18 cellular contexts compared by ENCODE assay signal in genomic region chr11:27295928-27296327, GRCh38.
DNase-seq lines count a peak whose midpoint lies in the region; ATAC-seq, FAIRE-seq and TF ChIP-seq lines count a peak whose summit lies in the region.
"Had no signal": no experiment of that assay in that cellular context is flagged by ENCODE, and none has a peak within 500 bp of the region (broad histone marks: within the 10 kb centered on the region; RNA-seq: fewer than 3 reads in every experiment).

No MANE protein-coding gene starts in this region.

- no peak overlapping the region for H2BK120ac ChIP-seq in mesenchymal stem cell (ENCODE audit: low read depth, low read length)

- no peak overlapping the region for H3K18ac ChIP-seq in mesenchymal stem cell (ENCODE audit: low read depth in 1 of 2, low read length in 2 of 2)

- peaks cover 9% of the 10 kb centered on the region for H3F3A ChIP-seq in smooth muscle cell (ENCODE audit: low read depth)

- 100% methylated on average over 1 of the region's 1 CpG for WGBS in mesenchymal stem cell
- 84% methylated on average over 1 of the region's 1 CpG for WGBS in smooth muscle cell (ENCODE audit: low lambda C conversion rate)

- no peaks in the 10 kb centered on the region for H4K20me1 ChIP-seq in astrocyte (ENCODE audit: insufficient read depth, low read length)
- no peaks in the 10 kb centered on the region for H4K20me1 ChIP-seq in smooth muscle cell (ENCODE audit: low read depth)

- H3K4me2 ChIP-seq in astrocyte (ENCODE audit: low read length): no peak overlapping the region
- H3K4me2 ChIP-seq in mesenchymal stem cell (ENCODE audit: low read length, poor library complexity, severe bottlenecking): no peak overlapping the region
- no peak overlapping the region for H3K4me2 ChIP-seq in smooth muscle cell
- H3K4me2 ChIP-seq: KMS-11 had no signal

- no peak overlapping the region for H3K4ac ChIP-seq in mesenchymal stem cell (ENCODE audit: low read depth in 1 of 2, low read length in 2 of 2)

- H3K27ac Mint-ChIP-seq in astrocyte (ENCODE audit: unreplicated experiment): peak overlapping the region; percentile 75
- H3K27ac Mint-ChIP-seq in activated T-helper 17 cell treated with anti-CD3 and anti-CD28 coated beads, Interleukin-2, amount 50 U/mL, for 72 hours: no peak overlapping the region
- H3K27ac Mint-ChIP-seq: B cell; CD8-positive, alpha-beta T cell; IgD-negative memory B cell had no signal

- FAIRE-seq in astrocyte (lab: Jason Lieb, UNC): no peak

- no peak overlapping the region for H2AK5ac ChIP-seq in mesenchymal stem cell (ENCODE audit: low read length, severe bottlenecking)

- no peak overlapping the region for H3K4me3 ChIP-seq in astrocyte (ENCODE audit: insufficient read depth, low read depth, low read length)
- H3K4me3 ChIP-seq in mesenchymal stem cell (ENCODE audit: insufficient read depth in 1 of 2, low read depth in 1 of 2, low read length in 2 of 2): no peak overlapping the region
- no peak overlapping the region for H3K4me3 ChIP-seq in smooth muscle cell
- H3K4me3 ChIP-seq: Peyer's patch, SJCRH30 had no signal

- H3K9me3 Mint-ChIP-seq in astrocyte (ENCODE audit: unreplicated experiment): peaks cover 11% of the 10 kb centered on the region
- H3K9me3 Mint-ChIP-seq in activated T-helper 17 cell treated with anti-CD3 and anti-CD28 coated beads, Interleukin-2, amount 50 U/mL, for 72 hours: peaks cover 14% of the 10 kb centered on the region

- H3K14ac ChIP-seq in mesenchymal stem cell (ENCODE audit: low read length in 2 of 2): no peak overlapping the region

- no peak for ATAC-seq in SK-N-SH treated with all-trans-retinoic acid at 6 μM for 48 hours
- ATAC-seq in activated T-helper 17 cell treated with anti-CD3 and anti-CD28 coated beads, Interleukin-2, amount 50 U/mL, for 72 hours (replicated peaks): no peak
- ATAC-seq: CD8-positive, alpha-beta T cell had no signal

- no peak overlapping the region for H2BK5ac ChIP-seq in mesenchymal stem cell (ENCODE audit: low read depth, low read length, poor library complexity, severe bottlenecking)

- H3K27me3 ChIP-seq in astrocyte (ENCODE audit: insufficient read depth, low read length) (no peaks in the 10 kb centered on the region), mesenchymal stem cell (ENCODE audit: control insufficient read depth in 1 of 2, insufficient read depth in 1 of 2, low read length in 2 of 2) (no peaks in the 10 kb centered on the region), smooth muscle cell (ENCODE audit: low read depth) (no peaks in the 10 kb centered on the region)
- H3K27me3 ChIP-seq: Peyer's patch, SJCRH30 had no signal

- H3K4me1 ChIP-seq in astrocyte (ENCODE audit: insufficient read depth, low read length) (peaks cover 11% of the 10 kb centered on the region), mesenchymal stem cell (ENCODE audit: control insufficient read depth, insufficient read depth, low read depth, low read length) (peaks cover 2% of the 10 kb centered on the region), smooth muscle cell (ENCODE audit: low read depth) (peaks cover 10% of the 10 kb centered on the region)

- no peaks in the 10 kb centered on the region for H3K27me3 Mint-ChIP-seq in astrocyte (ENCODE audit: low read depth, unreplicated experiment)
- peaks cover 8% of the 10 kb centered on the region for H3K27me3 Mint-ChIP-seq in activated T-helper 17 cell treated with anti-CD3 and anti-CD28 coated beads, Interleukin-2, amount 50 U/mL, for 72 hours
- H3K27me3 Mint-ChIP-seq: IgD-negative memory B cell had no signal

- H3K9ac ChIP-seq in astrocyte (ENCODE audit: low read length) (no peak overlapping the region), mesenchymal stem cell (ENCODE audit: low read length) (peak overlapping the region; percentile 69), smooth muscle cell (ENCODE audit: low read depth) (no peak overlapping the region)
- H3K9ac ChIP-seq: KMS-11 had no signal

- H2AFZ ChIP-seq in astrocyte (ENCODE audit: low read depth, low read length) (no peak overlapping the region), mesenchymal stem cell (ENCODE audit: low read depth, low read length) (no peak overlapping the region), smooth muscle cell (ENCODE audit: low read depth) (no peak overlapping the region)

- H2BK12ac ChIP-seq in mesenchymal stem cell (ENCODE audit: low read length in 2 of 2): no peak overlapping the region

- H3K9me3 ChIP-seq in astrocyte (ENCODE audit: insufficient read depth, low read depth, low read length) (no peaks in the 10 kb centered on the region), mesenchymal stem cell (ENCODE audit: control insufficient read depth, low read length) (no peaks in the 10 kb centered on the region), smooth muscle cell (replicated peaks; ENCODE audit: low read depth) (no peaks in the 10 kb centered on the region)
- H3K9me3 ChIP-seq: Peyer's patch had no signal

- H3K27ac ChIP-seq in astrocyte (ENCODE audit: low read depth, low read length): no peak overlapping the region
- no peak overlapping the region for H3K27ac ChIP-seq in mesenchymal stem cell (ENCODE audit: low read length, poor library complexity, severe bottlenecking)
- peak overlapping the region; percentile 34 for H3K27ac ChIP-seq in smooth muscle cell (ENCODE audit: low read depth)
- H3K27ac ChIP-seq: 22Rv1, C4-2B, HL-60, KMS-11, Peyer's patch, SJCRH30 had no signal

- no peaks in the 10 kb centered on the region for H3K36me3 ChIP-seq in astrocyte (ENCODE audit: insufficient read depth, low read length)
- no peaks in the 10 kb centered on the region for H3K36me3 ChIP-seq in mesenchymal stem cell (ENCODE audit: control insufficient read depth in 1 of 2, insufficient read depth in 2 of 2, low read depth in 1 of 2, low read length in 2 of 2)
- H3K36me3 ChIP-seq in smooth muscle cell (ENCODE audit: low read depth): no peaks in the 10 kb centered on the region
- H3K36me3 ChIP-seq: Peyer's patch, SJCRH30 had no signal

- peaks cover 18% of the 10 kb centered on the region for H3K4me1 Mint-ChIP-seq in astrocyte (ENCODE audit: low read depth, unreplicated experiment)
- H3K4me1 Mint-ChIP-seq in activated T-helper 17 cell treated with anti-CD3 and anti-CD28 coated beads, Interleukin-2, amount 50 U/mL, for 72 hours: no peaks in the 10 kb centered on the region
- H3K4me1 Mint-ChIP-seq: B cell, IgD-negative memory B cell had no signal

- no peak for TF ChIP-seq CTCF in astrocyte (IDR thresholded peaks at IDR 0.05; ENCODE audit: insufficient read depth, low read depth, low read length)
- no peak for TF ChIP-seq CTCF in smooth muscle cell (IDR thresholded peaks at IDR 0.05; ENCODE audit: borderline replicate concordance, insufficient read depth, poor library complexity, severe bottlenecking)

- H4K8ac ChIP-seq in mesenchymal stem cell (ENCODE audit: low read length): no peak overlapping the region

- no peak overlapping the region for H3K23ac ChIP-seq in mesenchymal stem cell (ENCODE audit: low read length in 2 of 2)

- no peaks in the 10 kb centered on the region for H3K79me2 ChIP-seq in astrocyte (ENCODE audit: insufficient read depth, low read length)
- H3K79me2 ChIP-seq in smooth muscle cell (ENCODE audit: low read depth): no peaks in the 10 kb centered on the region

- no peaks in the 10 kb centered on the region for H3K79me1 ChIP-seq in mesenchymal stem cell (replicated peaks; ENCODE audit: low read length, poor library complexity, severe bottlenecking)

- no peak overlapping the region for H3K4me3 Mint-ChIP-seq in astrocyte (ENCODE audit: unreplicated experiment)
- H3K4me3 Mint-ChIP-seq in activated T-helper 17 cell treated with anti-CD3 and anti-CD28 coated beads, Interleukin-2, amount 50 U/mL, for 72 hours: no peak overlapping the region
- H3K4me3 Mint-ChIP-seq: B cell; CD8-positive, alpha-beta T cell; IgD-negative memory B cell had no signal

- DNase-seq in NCI-H345 treated with DMSO at 0.1 percent for 48 hours (lab: John Stamatoyannopoulos, UW; ENCODE audit: unreplicated experiment): peak; percentile 1
- no peak for DNase-seq in NCI-H345 (lab: John Stamatoyannopoulos, UW)
- no peak for DNase-seq in astrocyte (ENCODE audit: low read depth)
- no peak for DNase-seq in mesenchymal stem cell
- DNase-seq in smooth muscle cell (lab: John Stamatoyannopoulos, UW; ENCODE audit: unreplicated experiment): no peak
- DNase-seq in activated CD4-positive, alpha-beta T cell treated with anti-CD3 and anti-CD28 coated beads for 48 hours: no peak
- DNase-seq: CD8-positive, alpha-beta T cell; GDM1; Peyer's patch had no signal

- H3K36me3 Mint-ChIP-seq in astrocyte (ENCODE audit: low read depth, unreplicated experiment): peaks cover 4% of the 10 kb centered on the region
- no peaks in the 10 kb centered on the region for H3K36me3 Mint-ChIP-seq in activated T-helper 17 cell treated with anti-CD3 and anti-CD28 coated beads, Interleukin-2, amount 50 U/mL, for 72 hours (ENCODE audit: low read depth)
- H3K36me3 Mint-ChIP-seq: CD8-positive, alpha-beta T cell; IgD-negative memory B cell had no signal

- no peak overlapping the region for H2BK15ac ChIP-seq in mesenchymal stem cell (ENCODE audit: low read depth, poor library complexity, severe bottlenecking)

- no peak overlapping the region for H4K91ac ChIP-seq in mesenchymal stem cell (ENCODE audit: low read length)

TF ChIP-seq in SK-N-SH treated with all-trans-retinoic acid at 6 μM for 48 hours, 23 proteins besides CTCF, POLR2A, EP300 and RAD21:
- TF ChIP-seq TOX (CRISPR knock-in tag; IDR thresholded peaks at IDR 0.05; ENCODE audit: borderline replicate concordance): no peak
- TF ChIP-seq ZNF70 (CRISPR knock-in tag; IDR thresholded peaks at IDR 0.05): no peak
- no peak for TF ChIP-seq CSDC2 (CRISPR knock-in tag; IDR thresholded peaks at IDR 0.05)
- no peak for TF ChIP-seq TCF4 (CRISPR knock-in tag; IDR thresholded peaks at IDR 0.05; ENCODE audit: borderline replicate concordance)
- TF ChIP-seq ZFP3 (CRISPR knock-in tag; IDR thresholded peaks at IDR 0.05): no peak
- no peak for TF ChIP-seq RARB (CRISPR knock-in tag; IDR thresholded peaks at IDR 0.05)
- no peak for TF ChIP-seq OSR1 (CRISPR knock-in tag; IDR thresholded peaks at IDR 0.05)
- no peak for TF ChIP-seq ZFP30 (CRISPR knock-in tag; IDR thresholded peaks at IDR 0.05)
- TF ChIP-seq ARNTL (CRISPR knock-in tag; IDR thresholded peaks at IDR 0.05; ENCODE audit: borderline replicate concordance, low read depth): no peak
- TF ChIP-seq ZNF8 (CRISPR knock-in tag; IDR thresholded peaks at IDR 0.05): no peak
